8 cellular contexts compared by ENCODE assay signal in genomic region chr2:98634406-98635092, GRCh38. TPM values are rescaled to one million over a fixed set of nuclear protein-coding genes. Genes with fewer than 3 reads are reported as not detected.
DNase-seq lines count a peak whose midpoint lies in the region; ATAC-seq, FAIRE-seq and TF ChIP-seq lines count a peak whose summit lies in the region.

No MANE protein-coding gene starts in this region.

- peaks cover 52% of the 10 kb centered on the region for H3K36me3 Mint-ChIP-seq in activated CD8-positive, alpha-beta memory T cell treated with anti-CD3 and anti-CD28 coated beads, Interleukin-2, amount 10 ng/mL, durations not matched to agents 7 days and 5 days

- no peaks in the 10 kb centered on the region for H3K27me3 Mint-ChIP-seq in activated CD8-positive, alpha-beta memory T cell treated with anti-CD3 and anti-CD28 coated beads, Interleukin-2, amount 10 ng/mL, durations not matched to agents 7 days and 5 days

- CTCF ChIA-PET in activated CD8-positive, alpha-beta memory T cell treated with anti-CD3 and anti-CD28 coated beads, Interleukin-2, amount 10 ng/mL, durations not matched to agents 7 days and 5 days (lab: Charles Lee), result interaction anchor here (0.7 to 2.1 kb wide), 17 partner anchors 10 to 222 kb away, joined by 3 to 16 read pairs (median 4); partner anchors contain the start of genes COA5 and UNC50
- CTCF ChIA-PET in RWPE1 (lab: Yijun Ruan, JAX), result interaction anchor here (0.7 kb wide), 1 partner anchor 567 kb away, joined by 3 read pairs; no protein-coding TSS in a partner anchor

- ATAC-seq in activated CD8-positive, alpha-beta memory T cell treated with anti-CD3 and anti-CD28 coated beads, Interleukin-2, amount 10 ng/mL, durations not matched to agents 7 days and 5 days, result peak; percentile 79

- peak overlapping the region; percentile 58 for H3K4me3 Mint-ChIP-seq in activated CD8-positive, alpha-beta memory T cell treated with anti-CD3 and anti-CD28 coated beads, Interleukin-2, amount 10 ng/mL, durations not matched to agents 7 days and 5 days

- TF ChIP-seq CTCF in 22Rv1 (IDR thresholded peaks at IDR 0.05), result peak; percentile 51
- TF ChIP-seq CTCF in RWPE1 (conservative IDR thresholded peaks at IDR 0.05; ENCODE audit: low read depth), result no peak

- H3K27ac ChIP-seq in 22Rv1 (no peak overlapping the region), RWPE1 (no peak overlapping the region)

- DNase-seq in HTR-8/SVneo (ENCODE audit: insufficient read length, low spot score) (peak; percentile 37), iPS-NIHi7 (ENCODE audit: extremely low spot score) (peak; percentile 73), NCI-H2081 (lab: John Stamatoyannopoulos, UW) (no peak), SKM-1 (lab: John Stamatoyannopoulos, UW; ENCODE audit: unreplicated experiment) (no peak), DMS79 (lab: John Stamatoyannopoulos, UW) (no peak), RWPE1 (ENCODE audit: low spot score) (no peak)
- peak; percentile 89 for DNase-seq in activated CD8-positive, alpha-beta memory T cell treated with anti-CD3 and anti-CD28 coated beads, Interleukin-2, amount 10 ng/mL, durations not matched to agents 7 days and 5 days

- H3K9me3 Mint-ChIP-seq in activated CD8-positive, alpha-beta memory T cell treated with anti-CD3 and anti-CD28 coated beads, Interleukin-2, amount 10 ng/mL, durations not matched to agents 7 days and 5 days (ENCODE audit: low read depth), result no peaks in the 10 kb centered on the region

- FAIRE-seq in HTR-8/SVneo (lab: Jason Lieb, UNC), result peak; percentile 65

- peaks cover 40% of the 10 kb centered on the region for H3K4me1 Mint-ChIP-seq in activated CD8-positive, alpha-beta memory T cell treated with anti-CD3 and anti-CD28 coated beads, Interleukin-2, amount 10 ng/mL, durations not matched to agents 7 days and 5 days

- POLR2A ChIA-PET in RWPE1 (lab: Yijun Ruan, JAX; ENCODE audit: low non-redundant PET), result no interaction called here

- peak overlapping the region; percentile 95 for H3K27ac Mint-ChIP-seq in activated CD8-positive, alpha-beta memory T cell treated with anti-CD3 and anti-CD28 coated beads, Interleukin-2, amount 10 ng/mL, durations not matched to agents 7 days and 5 days

RNA-seq across cellular contexts. Expression of gene UNC50, which starts 26.2 kb away (rescaled TPM):
- total RNA-seq in activated CD8-positive, alpha-beta memory T cell treated with anti-CD3 and anti-CD28 coated beads, Interleukin-2, amount 10 ng/mL, durations not matched to agents 7 days and 5 days, result 10 to 100 TPM; 26.7 to 33.5 TPM

RNA-seq across cellular contexts. Expression of gene COA5, which starts 26.2 kb away (rescaled TPM):
- total RNA-seq in activated CD8-positive, alpha-beta memory T cell treated with anti-CD3 and anti-CD28 coated beads, Interleukin-2, amount 10 ng/mL, durations not matched to agents 7 days and 5 days, result 10 to 100 TPM; 22.2 to 26.0 TPM

Comparison
In these comparisons a context has a peak if more than half of its experiments do, and no peak if none do; other contexts are left out.
1. DNase-seq: peak in HTR-8/SVneo (single experiment), activated CD8-positive, alpha-beta memory T cell treated with anti-CD3 and anti-CD28 coated beads, Interleukin-2, amount 10 ng/mL, durations not matched to agents 7 days and 5 days (single experiment) and iPS-NIHi7 (single experiment); none in NCI-H2081 (0 of 2), SKM-1 (single experiment), DMS79 (single experiment) and RWPE1 (single experiment).